8 cellular contexts compared by ENCODE assay signal in the genomic region with DNA sequence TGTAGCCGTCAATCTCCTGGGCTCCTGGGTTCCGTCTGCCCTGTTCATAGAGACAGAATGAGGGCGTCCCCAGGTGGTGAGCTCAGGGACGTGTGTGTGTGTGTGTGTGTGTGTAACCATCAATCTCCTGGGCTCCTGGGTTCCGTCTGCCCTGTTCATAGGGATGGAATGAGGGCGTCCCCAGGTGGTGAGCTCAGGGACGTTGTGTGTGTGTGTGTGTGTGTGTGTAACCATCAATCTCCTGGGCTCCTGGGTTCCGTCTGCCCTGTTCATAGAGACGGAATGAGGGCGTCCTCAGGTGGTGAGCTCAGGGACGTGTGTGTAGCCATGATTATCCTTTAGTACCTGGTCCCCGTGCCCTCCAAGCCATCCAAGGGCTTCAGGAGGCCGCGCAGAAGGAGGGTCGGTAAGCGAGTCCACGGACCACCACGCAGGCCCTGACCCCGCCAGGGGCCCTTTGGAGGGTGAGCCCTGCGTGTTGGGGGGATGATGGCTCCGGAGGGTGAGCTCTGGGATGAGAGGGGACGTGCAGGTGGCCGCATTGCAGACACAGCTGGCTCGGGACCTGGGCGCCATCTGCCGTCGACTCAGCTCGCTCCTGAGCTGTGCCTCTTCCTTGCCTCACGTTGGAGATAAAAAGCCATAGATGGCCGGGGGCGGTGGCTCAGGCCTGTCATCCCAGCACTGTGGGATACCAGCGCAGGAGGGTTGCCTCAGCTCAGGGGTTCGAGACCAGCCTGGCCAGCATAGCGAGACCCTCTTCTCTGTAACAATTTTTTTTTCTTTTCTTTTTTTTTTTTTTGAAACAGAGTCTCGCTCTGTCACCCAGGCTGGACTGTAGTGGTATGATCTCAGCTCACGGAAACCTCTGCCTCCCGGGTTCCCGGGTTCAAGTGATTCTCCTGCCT. TPM values are rescaled to one million over a fixed set of nuclear protein-coding genes. Genes with fewer than 3 reads are reported as not detected.
A peak's percentile ranks its signal among the peaks of the same experiment; 100 is the strongest.
DNase-seq lines count a peak whose midpoint lies in the region; ATAC-seq and TF ChIP-seq lines count a peak whose summit lies in the region.

No MANE protein-coding gene starts in this region.

- DNase-seq in AG10803 (ENCODE audit: low read depth) (peak; percentile 63), HS-5 (ENCODE audit: low read depth) (peak; percentile 15), islet precursor cell (peak; percentile 82), upper lobe of right lung (peak; percentile 67), NCI-H2227 (lab: John Stamatoyannopoulos, UW; ENCODE audit: unreplicated experiment) (no peak), NCI-H1930 (lab: John Stamatoyannopoulos, UW) (no peak), NCI-H748 treated with DMSO at 0.1 percent for 48 hours (lab: John Stamatoyannopoulos, UW) (no peak)
- peak; percentile 56 for DNase-seq in activated naive CD8-positive, alpha-beta T cell treated with anti-CD3 and anti-CD28 coated beads, Interleukin-2, amount 50 U/mL, for 24 hours

- no peaks in the 10 kb centered on the region for H3K9me3 Mint-ChIP-seq in activated naive CD8-positive, alpha-beta T cell treated with anti-CD3 and anti-CD28 coated beads, Interleukin-2, amount 50 U/mL, for 24 hours

- H3K27ac Mint-ChIP-seq in activated naive CD8-positive, alpha-beta T cell treated with anti-CD3 and anti-CD28 coated beads, Interleukin-2, amount 50 U/mL, for 24 hours: no peak overlapping the region

- H3K36me3 ChIP-seq in upper lobe of right lung: no peaks in the 10 kb centered on the region

- no peaks in the 10 kb centered on the region for H3K27me3 Mint-ChIP-seq in activated naive CD8-positive, alpha-beta T cell treated with anti-CD3 and anti-CD28 coated beads, Interleukin-2, amount 50 U/mL, for 24 hours

- no peak overlapping the region for H3K27ac ChIP-seq in upper lobe of right lung

- ATAC-seq in activated naive CD8-positive, alpha-beta T cell treated with anti-CD3 and anti-CD28 coated beads, Interleukin-2, amount 50 U/mL, for 24 hours: peak; percentile 56
- peak; percentile 36 for ATAC-seq in upper lobe of right lung

- no peak overlapping the region for H3K4me3 Mint-ChIP-seq in activated naive CD8-positive, alpha-beta T cell treated with anti-CD3 and anti-CD28 coated beads, Interleukin-2, amount 50 U/mL, for 24 hours

- intact Hi-C loops in upper lobe of right lung (cut with DNase I): no loop called here

- H3K4me1 ChIP-seq in upper lobe of right lung: peaks cover 11% of the 10 kb centered on the region

- H3K4me3 ChIP-seq in AG10803 (ENCODE audit: low read length) (no peak overlapping the region), upper lobe of right lung (no peak overlapping the region)

- H3K27me3 ChIP-seq in upper lobe of right lung: no peaks in the 10 kb centered on the region

- H3K4me1 Mint-ChIP-seq in activated naive CD8-positive, alpha-beta T cell treated with anti-CD3 and anti-CD28 coated beads, Interleukin-2, amount 50 U/mL, for 24 hours: peaks cover 30% of the 10 kb centered on the region

- TF ChIP-seq CTCF in AG10803 (conservative IDR thresholded peaks at IDR 0.05; ENCODE audit: low read length) (peak; percentile 34), upper lobe of right lung (IDR thresholded peaks at IDR 0.05) (no peak)

- H3K36me3 Mint-ChIP-seq in activated naive CD8-positive, alpha-beta T cell treated with anti-CD3 and anti-CD28 coated beads, Interleukin-2, amount 50 U/mL, for 24 hours (ENCODE audit: low read depth): no peaks in the 10 kb centered on the region

- no peaks in the 10 kb centered on the region for H3K9me3 ChIP-seq in upper lobe of right lung

RNA-seq across cellular contexts. Expression of gene GTPBP6, which starts 5.4 kb away (rescaled TPM):
- 55.1 TPM for total RNA-seq in upper lobe of right lung

RNA-seq across cellular contexts. Expression of gene PLCXD1, which starts 42.8 kb away (rescaled TPM):
- 34.4 TPM for total RNA-seq in upper lobe of right lung

Comparison
In these comparisons a context has a peak if more than half of its experiments do, and no peak if none do; other contexts are left out.
1. DNase-seq: peak in AG10803 (single experiment), HS-5 (single experiment), activated naive CD8-positive, alpha-beta T cell treated with anti-CD3 and anti-CD28 coated beads, Interleukin-2, amount 50 U/mL, for 24 hours (single experiment), islet precursor cell (single experiment) and upper lobe of right lung (single experiment); none in NCI-H2227 (single experiment), NCI-H1930 (0 of 2) and NCI-H748 treated with DMSO at 0.1 percent for 48 hours (single experiment).